In genomic region chr4:7924570-7924969, GRCh38 we compare ENCODE assay signal across 2 cellular contexts.
TF ChIP-seq lines count a peak whose summit lies in the region.

No MANE protein-coding gene starts in this region.

TF ChIP-seq in A549, 52 proteins besides CTCF, POLR2A, EP300 and RAD21:
- TF ChIP-seq ZC3H11A (IDR thresholded peaks at IDR 0.05) = no peak
- TF ChIP-seq GATA3 (IDR thresholded peaks at IDR 0.05; ENCODE audit: borderline replicate concordance) = no peak
- no peak for TF ChIP-seq CHD2 (IDR thresholded peaks at IDR 0.05; ENCODE audit: low read length, partially characterized antibody)
- TF ChIP-seq BCL3 (IDR thresholded peaks at IDR 0.05) = no peak
- TF ChIP-seq BHLHE40 (IDR thresholded peaks at IDR 0.05; ENCODE audit: low read depth, low read length) = no peak
- TF ChIP-seq HOXB5 (CRISPR knock-in tag; IDR thresholded peaks at IDR 0.05) = no peak
- no peak for TF ChIP-seq FOXS1 (CRISPR knock-in tag; IDR thresholded peaks at IDR 0.05)
- no peak for TF ChIP-seq ATOH8 (CRISPR knock-in tag; IDR thresholded peaks at IDR 0.05; ENCODE audit: low read depth)
- no peak for TF ChIP-seq HES2 (IDR thresholded peaks at IDR 0.05)
- no peak for TF ChIP-seq RARB (CRISPR knock-in tag; IDR thresholded peaks at IDR 0.05)
- no peak for TF ChIP-seq KDM1A (IDR thresholded peaks at IDR 0.05; ENCODE audit: low read depth)
- no peak for TF ChIP-seq KDM5A (IDR thresholded peaks at IDR 0.05)
- no peak for TF ChIP-seq NFE2L2 (conservative IDR thresholded peaks at IDR 0.05; ENCODE audit: low read length)
- no peak for TF ChIP-seq MYC (IDR thresholded peaks at IDR 0.05; ENCODE audit: borderline replicate concordance, low read length)
- no peak for TF ChIP-seq RNF2 (IDR thresholded peaks at IDR 0.05; ENCODE audit: borderline replicate concordance, low read depth)
- no peak for TF ChIP-seq CEBPB (IDR thresholded peaks at IDR 0.05)
- TF ChIP-seq FOSB (CRISPR knock-in tag; IDR thresholded peaks at IDR 0.05) = no peak

TF ChIP-seq in IMR-90, 13 proteins besides CTCF, POLR2A, EP300 and RAD21:
- TF ChIP-seq USF2 (IDR thresholded peaks at IDR 0.05; ENCODE audit: low read depth, low read length) (peak; percentile 16; the same call in 1 of the 2 replicates), RFX5 (IDR thresholded peaks at IDR 0.05; ENCODE audit: low read depth, low read length) (no peak)
